13 cellular contexts compared by ENCODE assay signal in genomic region chr10:93305122-93305521, GRCh38.
DNase-seq lines count a peak whose midpoint lies in the region; TF ChIP-seq lines count a peak whose summit lies in the region.
"Had no signal": no experiment of that assay in that cellular context is flagged by ENCODE, and none has a peak within 500 bp of the region (broad histone marks: within the 10 kb centered on the region; RNA-seq: fewer than 3 reads in every experiment).

No MANE protein-coding gene starts in this region.

- peak overlapping the region; percentile 25; the same call in 1 of the 2 replicates for H3K27ac ChIP-seq in RWPE1
- no peak overlapping the region for H3K27ac ChIP-seq in mesendoderm (ENCODE audit: low read depth, low read length)
- no peak overlapping the region for H3K27ac ChIP-seq in tibial artery

- no peaks in the 10 kb centered on the region for H3K27me3 ChIP-seq in mesendoderm (ENCODE audit: insufficient read depth, low read length, poor library complexity)
- H3K27me3 ChIP-seq in tibial artery, result no peaks in the 10 kb centered on the region

- H3K56ac ChIP-seq in mesendoderm (ENCODE audit: low read length), result no peak overlapping the region

- no peak overlapping the region for H2BK15ac ChIP-seq in mesendoderm (replicated peaks; ENCODE audit: low read depth)

- H2BK5ac ChIP-seq in mesendoderm (ENCODE audit: low read length), result no peak overlapping the region

- CTCF ChIA-PET in RWPE1 (lab: Yijun Ruan, JAX), result interaction anchor here (0.6 kb wide), 1 partner anchor 17 kb away, joined by 3 read pairs; no protein-coding TSS in a partner anchor

- peaks cover 19% of the 10 kb centered on the region for H3K27me3 Mint-ChIP-seq in HFFc6 (ENCODE audit: insufficient read depth)

- H3K4me1 ChIP-seq in mesendoderm (ENCODE audit: control insufficient read depth, low read depth, low read length) (no peaks in the 10 kb centered on the region), tibial artery (peaks cover 0 to 4% (median 0%) of the 10 kb centered on the region in 4 donors)

- no peak overlapping the region for H3K4me3 Mint-ChIP-seq in HFFc6
- H3K4me3 Mint-ChIP-seq: CD4-positive, alpha-beta memory T cell had no signal

- H3K36me3 ChIP-seq in mesendoderm (ENCODE audit: control insufficient read depth, insufficient read depth, low read length), result no peaks in the 10 kb centered on the region
- peaks cover 34 to 63% (median 56%) of the 10 kb centered on the region in 3 donors for H3K36me3 ChIP-seq in tibial artery

- H3K9me3 ChIP-seq in tibial artery, result no peaks in the 10 kb centered on the region

- H3K27ac Mint-ChIP-seq in HFFc6, result peak overlapping the region; percentile 6; the same call in 1 of the 2 replicates
- H3K27ac Mint-ChIP-seq: CD4-positive, alpha-beta memory T cell had no signal

- H3K23ac ChIP-seq in mesendoderm (ENCODE audit: low read length), result no peak overlapping the region

- H3K4me1 Mint-ChIP-seq in HFFc6 (ENCODE audit: low read depth), result peaks cover 20% of the 10 kb centered on the region
- H3K4me1 Mint-ChIP-seq: CD4-positive, alpha-beta memory T cell had no signal

- H3K4me3 ChIP-seq in mesendoderm (ENCODE audit: low read length) (no peak overlapping the region), tibial artery (no peak overlapping the region)

- H3K4me2 ChIP-seq in mesendoderm (ENCODE audit: low read length), result no peak overlapping the region

- no peaks in the 10 kb centered on the region for H3K79me1 ChIP-seq in mesendoderm (ENCODE audit: low read length)

- no peak overlapping the region for H3K4ac ChIP-seq in mesendoderm (ENCODE audit: low read depth, low read length)

- POLR2A ChIA-PET in RWPE1 (lab: Yijun Ruan, JAX; ENCODE audit: low non-redundant PET), result no interaction called here

- no peak for TF ChIP-seq CTCF in HFFc6 (IDR thresholded peaks at IDR 0.05)
- no peak for TF ChIP-seq CTCF in RWPE1 (conservative IDR thresholded peaks at IDR 0.05; ENCODE audit: low read depth)
- TF ChIP-seq CTCF in tibial artery (IDR thresholded peaks at IDR 0.05), result no peak

- no peaks in the 10 kb centered on the region for H3K9me3 Mint-ChIP-seq in HFFc6
- H3K9me3 Mint-ChIP-seq: CD4-positive, alpha-beta memory T cell had no signal

- no peak overlapping the region for H3K18ac ChIP-seq in mesendoderm (ENCODE audit: low read length)

- H2BK120ac ChIP-seq in mesendoderm (ENCODE audit: low read depth, low read length), result no peak overlapping the region

- no peak for DNase-seq in HFFc6
- DNase-seq in RWPE1 (ENCODE audit: low spot score), result no peak
- DNase-seq in mesendoderm, result peak; percentile 80
- no peak for DNase-seq in T-helper 2 cell
- DNase-seq in tibial artery, result no peak
- no peak for DNase-seq in HT-29 (ENCODE audit: low spot score)
- DNase-seq: C1 segment of cervical spinal cord; Calu3; CD4-positive, alpha-beta memory T cell; COR-L47; DMS153; DND-41; H7 had no signal

- peaks cover 35% of the 10 kb centered on the region for H3K36me3 Mint-ChIP-seq in HFFc6 (ENCODE audit: low read depth)
- H3K36me3 Mint-ChIP-seq: CD4-positive, alpha-beta memory T cell had no signal

- no peak overlapping the region for H3K9ac ChIP-seq in mesendoderm (ENCODE audit: low read length)

- H4K8ac ChIP-seq in mesendoderm (ENCODE audit: low read depth, low read length), result no peak overlapping the region

- no peaks in the 10 kb centered on the region for H3K79me2 ChIP-seq in mesendoderm (ENCODE audit: control insufficient read depth, insufficient read depth, low read length)

- H4K5ac ChIP-seq in mesendoderm (ENCODE audit: low read length), result no peak overlapping the region

- intact Hi-C loops in tibial artery (cut with DNase I; ENCODE audit: low total_unique reads), result no loop called here

- no peak overlapping the region for H2AK5ac ChIP-seq in mesendoderm (ENCODE audit: low read length)

- no CpG with 5 or more reads among the region's 3 CpGs for WGBS in mesendoderm (ENCODE audit: extremely low coverage, insufficient coverage, low lambda C conversion rate)
